ENCODE assay signal across 8 cellular contexts in genomic region chr22:23178512-23179254, GRCh38. TPM values are rescaled to one million over a fixed set of nuclear protein-coding genes. Genes with fewer than 3 reads are reported as not detected.
A peak's percentile ranks its signal among the peaks of the same experiment; 100 is the strongest.
DNase-seq lines count a peak whose midpoint lies in the region; ATAC-seq and TF ChIP-seq lines count a peak whose summit lies in the region.

No MANE protein-coding gene starts in this region.

- TF ChIP-seq CTCF in Loucy (conservative IDR thresholded peaks at IDR 0.05; ENCODE audit: low read length), result peak; percentile 97

- H3K79me2 ChIP-seq in Loucy (ENCODE audit: insufficient read depth, low read length), result peaks cover 48% of the 10 kb centered on the region

- no peaks in the 10 kb centered on the region for H3K36me3 ChIP-seq in Loucy (ENCODE audit: insufficient read depth, low read length)
- H3K36me3 ChIP-seq in skeletal muscle satellite cell (ENCODE audit: insufficient read depth, low read length), result peaks cover 4% of the 10 kb centered on the region

- peaks cover 7% of the 10 kb centered on the region for H3K27me3 ChIP-seq in Loucy (ENCODE audit: insufficient read depth, low read length, poor library complexity, severe bottlenecking)
- no peaks in the 10 kb centered on the region for H3K27me3 ChIP-seq in skeletal muscle satellite cell (ENCODE audit: control insufficient read depth, insufficient read depth, low read length)

- H3K9me3 ChIP-seq in Loucy (ENCODE audit: insufficient read depth, low read depth, low read length) (peaks cover 14% of the 10 kb centered on the region; the same call in 1 of the 2 replicates), skeletal muscle satellite cell (replicated peaks; ENCODE audit: low read length) (peaks cover 9% of the 10 kb centered on the region)

- H3F3A ChIP-seq in Loucy (ENCODE audit: low read depth), result no peaks in the 10 kb centered on the region

- no peak overlapping the region for H2AFZ ChIP-seq in Loucy (ENCODE audit: low read length)

- in situ Hi-C loops in G401 (cut with HindIII; ENCODE audit: low sequenced_read_pairs), result no loop called here

- H3K4me1 ChIP-seq in Loucy (ENCODE audit: insufficient read depth, low read length, poor library complexity, severe bottlenecking), result peaks cover 16% of the 10 kb centered on the region
- peaks cover 39% of the 10 kb centered on the region for H3K4me1 ChIP-seq in skeletal muscle satellite cell (ENCODE audit: control insufficient read depth, insufficient read depth, low read length)

- H3K9ac ChIP-seq in Loucy (ENCODE audit: low read depth, low read length, poor library complexity, severe bottlenecking) (no peak overlapping the region), skeletal muscle satellite cell (ENCODE audit: low read depth, low read length) (no peak overlapping the region)

- DNase-seq in G401 (ENCODE audit: low spot score) (peak; percentile 83), T-helper 2 cell (peak; percentile 34 to 51 (median 45)), astrocyte of the hippocampus (ENCODE audit: low read depth, low spot score) (peak; percentile 84), hepatic stellate cell (ENCODE audit: low spot score) (peak; percentile 91)

- H4K20me1 ChIP-seq in Loucy (ENCODE audit: insufficient read depth, low read length, poor library complexity, severe bottlenecking), result peaks cover 37% of the 10 kb centered on the region

- H3K9me2 ChIP-seq in Loucy (replicated peaks; ENCODE audit: low read depth, low read length), result no peaks in the 10 kb centered on the region

- H3K4me2 ChIP-seq in Loucy (ENCODE audit: low read depth, low read length, poor library complexity, severe bottlenecking), result peak overlapping the region; percentile 88
- H3K4me2 ChIP-seq in skeletal muscle satellite cell (ENCODE audit: low read length), result peak overlapping the region; percentile 84

- no peak for ATAC-seq in GM21717 (IDR thresholded peaks at IDR 0.05; ENCODE audit: unreplicated experiment)
- ATAC-seq in HG03571 (IDR thresholded peaks at IDR 0.05; ENCODE audit: unreplicated experiment), result no peak

- H3K4me3 ChIP-seq in Loucy (ENCODE audit: low read length, poor library complexity, severe bottlenecking) (peak overlapping the region; percentile 77), skeletal muscle satellite cell (ENCODE audit: low read length) (no peak overlapping the region)

RNA-seq across cellular contexts. Expression of gene BCR, which starts 1.6 kb away (rescaled TPM):
- 32.4 and 55.9 TPM in 2 replicates for total RNA-seq in G401 (2014; rRNA removed; shearing (Covaris generic))
- total RNA-seq in skeletal muscle satellite cell (2012; rRNA removed), result 23.6 and 32.2 TPM in 2 replicates

RNA-seq across cellular contexts. Expression of gene RAB36, which starts 33.4 kb away (rescaled TPM):
- 1.5 and 3.3 TPM in 2 replicates for total RNA-seq in G401 (2014; rRNA removed; shearing (Covaris generic))
- 4.8 and 5.3 TPM in 2 replicates for total RNA-seq in skeletal muscle satellite cell (2012; rRNA removed)

RNA-seq across cellular contexts. Expression of gene RSPH14, which starts 36.9 kb away (rescaled TPM):
- total RNA-seq in G401 (2014; rRNA removed; shearing (Covaris generic)), result 1.7 TPM in 1 of 2 replicates, not detected in the other
- not detected in 2 replicates for total RNA-seq in skeletal muscle satellite cell (2012; rRNA removed)
